ENCODE assay signal across 8 cellular contexts in genomic region chr6:147322299-147323162, GRCh38.
A peak's percentile ranks its signal among the peaks of the same experiment; 100 is the strongest.
DNase-seq lines count a peak whose midpoint lies in the region; ATAC-seq and TF ChIP-seq lines count a peak whose summit lies in the region.

No MANE protein-coding gene starts in this region.

- 79 to 81% (median 81%) methylated on average over 5 of the region's 5 CpGs for WGBS in psoas muscle, 3 donors

- DNase-seq in stimulated activated CD4-positive, alpha-beta T cell treated with anti-CD3 and anti-CD28 coated beads, Interleukin-15, amount 100 ng/mL, for 24 hours, result peak; percentile 5
- DNase-seq in stimulated activated CD4-positive, alpha-beta T cell treated with anti-CD3 and anti-CD28 coated beads, Interleukin-4, amount 100 ng/mL, for 1 hour, result no peak
- DNase-seq in SKM-1 treated with dmso at 0.1 percent for 144 hours (lab: John Stamatoyannopoulos, UW; ENCODE audit: unreplicated experiment) (peak; percentile 93), left lung (no peak), psoas muscle (no peak), NCI-H69 (lab: John Stamatoyannopoulos, UW) (no peak), RPMI8226 (no peak)

- H3K27me3 ChIP-seq in left lung (no peaks in the 10 kb centered on the region), psoas muscle (ENCODE audit: insufficient read depth in 3 of 3, low read length in 2 of 3) (no peaks in the 10 kb centered on the region)

- H3K4me1 ChIP-seq in left lung, result peaks cover 0 to 24% of the 10 kb centered on the region in 2 donors
- no peaks in the 10 kb centered on the region for H3K4me1 ChIP-seq in psoas muscle

- H3K9me3 ChIP-seq in left lung (no peaks in the 10 kb centered on the region), psoas muscle (no peaks in the 10 kb centered on the region)

- H3K4me3 ChIP-seq in left lung, result peak overlapping the region in 1 of 2 donors; percentile 9
- H3K4me3 ChIP-seq in psoas muscle, result no peak overlapping the region

- H3K36me3 ChIP-seq in left lung (peaks cover 0 to 22% of the 10 kb centered on the region in 2 donors), psoas muscle (ENCODE audit: insufficient read depth in 1 of 2, low read depth in 1 of 2) (peaks cover 0 to 61% of the 10 kb centered on the region in 2 donors)

- intact Hi-C loops in left lung (cut with DNase I), result no loop called here
- intact Hi-C loops in psoas muscle (cut with DNase I), result no loop called here

- TF ChIP-seq CTCF in left lung (IDR thresholded peaks at IDR 0.05) (no peak), psoas muscle (IDR thresholded peaks at IDR 0.05) (no peak)

- H3K27ac ChIP-seq in left lung (peak overlapping the region; percentile 31 to 89), psoas muscle (no peak overlapping the region)

- peak; percentile 98 for ATAC-seq in HG02884 (IDR thresholded peaks at IDR 0.05; ENCODE audit: unreplicated experiment)
- ATAC-seq in left lung, result peak; percentile 88
- no peak for ATAC-seq in psoas muscle

Comparison
In these comparisons a context has a peak if more than half of its experiments do, and no peak if none do; other contexts are left out.
1. DNase-seq: peak in stimulated activated CD4-positive, alpha-beta T cell treated with anti-CD3 and anti-CD28 coated beads, Interleukin-15, amount 100 ng/mL, for 24 hours (single experiment) and SKM-1 treated with dmso at 0.1 percent for 144 hours (single experiment); none in stimulated activated CD4-positive, alpha-beta T cell treated with anti-CD3 and anti-CD28 coated beads, Interleukin-4, amount 100 ng/mL, for 1 hour (single experiment), left lung (0 of 2), psoas muscle (0 of 2), NCI-H69 (single experiment) and RPMI8226 (single experiment).
2. ATAC-seq: peak in HG02884 (single experiment) and left lung (single experiment); none in psoas muscle (0 of 4).